ENCODE assay signal across 17 cellular contexts in the genomic region with DNA sequence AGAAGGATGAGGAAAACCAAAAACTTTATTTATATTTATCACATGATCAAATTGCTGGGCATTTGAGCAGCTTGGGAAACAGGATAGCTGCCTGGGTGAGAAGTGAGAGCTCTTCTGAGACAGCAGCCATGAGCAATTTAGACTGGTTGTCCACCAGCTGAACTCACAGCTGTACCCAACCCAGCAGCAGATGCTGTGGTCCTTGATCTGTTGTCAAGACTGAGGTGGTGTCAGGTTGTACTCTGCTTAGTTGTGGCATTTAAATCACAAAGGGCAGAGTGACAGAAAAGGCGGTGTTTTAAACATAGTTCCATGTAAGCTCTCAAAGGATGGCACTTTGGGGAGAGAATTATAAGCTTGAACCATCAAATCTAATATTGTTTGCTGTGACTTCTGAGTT.
"Had no signal": no experiment of that assay in that cellular context is flagged by ENCODE, and none has a peak within 500 bp of the region (broad histone marks: within the 10 kb centered on the region; RNA-seq: fewer than 3 reads in every experiment).

No MANE protein-coding gene starts in this region.

- H3K79me2 ChIP-seq: hepatocyte had no signal

- ATAC-seq: left lobe of liver, mucosa of descending colon, natural killer cell had no signal

- H3K4me1 ChIP-seq: right atrium auricular region had no signal

- DNase-seq: effector CD4-positive, alpha-beta T cell; endodermal cell; erythroblast; foreskin melanocyte; head of caudate nucleus; kidney glomerular epithelial cell; mammary epithelial cell; mucosa of descending colon; natural killer cell; ovary; sigmoid colon; stimulated activated CD4-positive, alpha-beta T cell treated with anti-CD3 and anti-CD28 coated beads, Interleukin-12 subunit alpha, Interleukin-12 subunit beta, amount 100 ng/mL, for 4 hours; stimulated activated naive CD4-positive, alpha-beta T cell had no signal

- H2AFZ ChIP-seq: hepatocyte had no signal

- H3K27me3 ChIP-seq: hepatocyte, ovary, right atrium auricular region, sigmoid colon had no signal

- H3K36me3 ChIP-seq: ovary, right atrium auricular region, sigmoid colon had no signal

- H3K4me2 ChIP-seq: hepatocyte had no signal

- H3K9me3 ChIP-seq: mucosa of descending colon, ovary, right atrium auricular region, sigmoid colon had no signal

- H3K27ac ChIP-seq: coronary artery, hepatocyte, ovary, right atrium auricular region, sigmoid colon had no signal

- H3K4me3 ChIP-seq: coronary artery, hepatocyte, mucosa of descending colon, ovary, right atrium auricular region, sigmoid colon had no signal
